Comparison of ENCODE assay signal across 7 cellular contexts in the genomic region with DNA sequence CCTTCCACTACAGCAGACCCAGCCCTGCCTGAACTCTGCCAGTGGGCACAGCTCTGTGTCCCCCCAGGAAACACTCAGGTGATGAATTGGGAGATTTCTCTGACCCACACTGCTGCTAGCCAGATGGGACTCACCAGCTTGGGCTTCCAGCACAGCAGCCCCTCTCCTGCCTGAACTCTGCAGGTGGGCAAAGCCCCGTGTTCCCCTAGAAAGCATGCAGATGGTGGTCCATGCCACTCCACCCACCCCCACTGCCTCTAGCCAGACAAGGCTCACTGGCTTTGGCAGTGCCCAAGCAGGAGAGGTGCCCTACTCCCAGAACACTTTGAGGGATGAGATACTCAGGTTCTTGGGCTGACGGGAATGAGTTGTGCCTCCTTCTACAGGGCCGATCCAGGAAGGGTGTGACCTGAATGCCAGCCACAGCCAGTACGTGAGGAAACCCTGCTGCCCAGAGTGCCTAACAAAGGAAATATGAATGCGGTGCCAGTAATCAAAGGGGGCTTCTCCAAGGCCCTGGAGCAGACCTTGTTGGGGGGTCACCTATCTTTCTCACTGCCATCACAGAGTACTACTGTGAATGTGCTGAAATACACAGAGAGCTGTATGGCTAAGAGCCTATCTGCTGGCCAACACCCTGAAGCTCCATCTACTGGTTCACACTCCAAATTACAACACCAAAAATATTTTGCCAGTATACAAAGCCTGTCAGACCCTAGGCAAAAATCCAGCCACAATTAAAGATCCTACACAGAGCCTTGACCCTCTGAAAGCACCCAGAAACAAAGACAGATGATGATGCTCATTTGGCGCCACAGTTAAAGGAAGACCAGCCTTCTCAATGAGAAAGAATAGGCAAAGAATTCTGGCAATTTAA.
DNase-seq lines count a peak whose midpoint lies in the region; ATAC-seq and TF ChIP-seq lines count a peak whose summit lies in the region.

No MANE protein-coding gene starts in this region.

- TF ChIP-seq EP300 in esophagus muscularis mucosa (IDR thresholded peaks at IDR 0.05) = no peak

- no peak overlapping the region for H3K27ac ChIP-seq in HEK293 (ENCODE audit: extremely low read depth, low read depth, low read length)
- H3K27ac ChIP-seq in esophagus muscularis mucosa (replicated peaks in 1 of 4) = no peak overlapping the region
- H3K27ac ChIP-seq in ascending aorta = no peak overlapping the region

- H3K36me3 ChIP-seq in HEK293 (ENCODE audit: control insufficient read depth in 2 of 2, insufficient read depth in 1 of 2, low read length in 2 of 2) (no peaks in the 10 kb centered on the region), esophagus muscularis mucosa (no peaks in the 10 kb centered on the region), ascending aorta (no peaks in the 10 kb centered on the region)

- intact Hi-C loops in esophagus muscularis mucosa (cut with DNase I) = loop anchor here (10.0 kb wide), 1 partner anchor 103 kb away; a partner anchor contains a TSS
- intact Hi-C loops in ascending aorta (cut with DNase I) = no loop called here

- in situ Hi-C loops in SK-MEL-5 (cut with HindIII; ENCODE audit: low pct_unique_long_range_greater_than_20kb, low sequenced_read_pairs) = no loop called here

- H3K4me1 ChIP-seq in HEK293 (ENCODE audit: control insufficient read depth, insufficient read depth, low read length) (no peaks in the 10 kb centered on the region), esophagus muscularis mucosa (no peaks in the 10 kb centered on the region), ascending aorta (no peaks in the 10 kb centered on the region)

- 93% methylated on average over 5 of the region's 6 CpGs for WGBS in esophagus muscularis mucosa

- H3K4me3 ChIP-seq in HEK293 (ENCODE audit: low read depth, low read length) = no peak overlapping the region
- no peak overlapping the region for H3K4me3 ChIP-seq in esophagus muscularis mucosa
- no peak overlapping the region for H3K4me3 ChIP-seq in ascending aorta

- H3K9me3 ChIP-seq in HEK293 (ENCODE audit: control insufficient read depth, insufficient read depth, low read depth, low read length) = no peaks in the 10 kb centered on the region
- H3K9me3 ChIP-seq in esophagus muscularis mucosa = peaks cover 0 to 7% (median 6%) of the 10 kb centered on the region in 4 donors
- H3K9me3 ChIP-seq in ascending aorta = no peaks in the 10 kb centered on the region

- TF ChIP-seq POLR2A in esophagus muscularis mucosa (IDR thresholded peaks at IDR 0.05; ENCODE audit: low read depth) = no peak

- CTCF ChIA-PET in HEK293 (lab: Yijun Ruan, JAX) = interaction anchor here (0.6 to 1.2 kb wide), 2 partner anchors 144 to 152 kb away, joined by 3 read pairs; no protein-coding TSS in a partner anchor

- H3K27me3 ChIP-seq in esophagus muscularis mucosa = no peaks in the 10 kb centered on the region
- no peaks in the 10 kb centered on the region for H3K27me3 ChIP-seq in ascending aorta

- peak; percentile 24 for DNase-seq in GM03348 (ENCODE audit: low spot score)
- peak; percentile 63 for DNase-seq in SK-MEL-5 (ENCODE audit: low read depth, low spot score)
- DNase-seq in esophagus muscularis mucosa (ENCODE audit: extremely low spot score) = no peak
- no peak for DNase-seq in stimulated activated naive CD8-positive, alpha-beta T cell treated with anti-CD3 and anti-CD28 coated beads, Interleukin-15, Interleukin-2, amounts not matched to agents 100 U/mL and 50 U/mL, for 24 hours
- no peak for DNase-seq in ascending aorta (ENCODE audit: low spot score in 2 of 2)
- no peak for DNase-seq in NCI-H128 (lab: John Stamatoyannopoulos, UW; ENCODE audit: unreplicated experiment)

- ATAC-seq in stimulated activated naive CD8-positive, alpha-beta T cell treated with anti-CD3 and anti-CD28 coated beads, Interleukin-15, Interleukin-2, amounts not matched to agents 100 U/mL and 50 U/mL, for 24 hours = peak; percentile 77

- POLR2A ChIA-PET in HEK293 (lab: Yijun Ruan, JAX) = no interaction called here

- TF ChIP-seq CTCF in HEK293 (tag by site-specific recombination; IDR thresholded peaks at IDR 0.05) (no peak), esophagus muscularis mucosa (IDR thresholded peaks at IDR 0.05) (peak in 2 of 3 experiments; percentile 6 to 11), ascending aorta (IDR thresholded peaks at IDR 0.05) (peak in 1 of 3 experiments; percentile 28)

TF ChIP-seq in HEK293, 187 proteins besides CTCF, POLR2A, EP300 and RAD21:
- TF ChIP-seq SETDB1 (IDR thresholded peaks at IDR 0.05; ENCODE audit: insufficient read length, low read length) = peak; percentile 54
- TF ChIP-seq ZBTB8A (tag by site-specific recombination; IDR thresholded peaks at IDR 0.05) = no peak

Comparison
In these comparisons a context has a peak if more than half of its experiments do, and no peak if none do; other contexts are left out.
1. DNase-seq: peak in GM03348 (single experiment) and SK-MEL-5 (single experiment); none in esophagus muscularis mucosa (single experiment), stimulated activated naive CD8-positive, alpha-beta T cell treated with anti-CD3 and anti-CD28 coated beads, Interleukin-15, Interleukin-2, amounts not matched to agents 100 U/mL and 50 U/mL, for 24 hours (single experiment), ascending aorta (0 of 2) and NCI-H128 (single experiment).